In genomic region chr6:158626360-158627167, GRCh38 we compare ENCODE assay signal across 1 cellular context.
TF ChIP-seq lines count a peak whose summit lies in the region.

No MANE protein-coding gene starts in this region.

TF ChIP-seq in IMR-90, 13 proteins besides CTCF, POLR2A, EP300 and RAD21 (continued from another document):
- no peak for TF ChIP-seq USF2 (IDR thresholded peaks at IDR 0.05; ENCODE audit: low read depth, low read length)
- TF ChIP-seq RFX5 (IDR thresholded peaks at IDR 0.05; ENCODE audit: low read depth, low read length) = no peak
